ENCODE assay signal across 9 cellular contexts in genomic region chr5:150783422-150783928, GRCh38. TPM values are rescaled to one million over a fixed set of nuclear protein-coding genes. Genes with fewer than 3 reads are reported as not detected.
A peak's percentile ranks its signal among the peaks of the same experiment; 100 is the strongest.
DNase-seq lines count a peak whose midpoint lies in the region; ATAC-seq and TF ChIP-seq lines count a peak whose summit lies in the region.
"Had no signal": no experiment of that assay in that cellular context is flagged by ENCODE, and none has a peak within 500 bp of the region (broad histone marks: within the 10 kb centered on the region; RNA-seq: fewer than 3 reads in every experiment).

No MANE protein-coding gene starts in this region.

- H3K9me3 Mint-ChIP-seq in activated naive CD4-positive, alpha-beta T cell treated with anti-CD3 and anti-CD28 coated beads, Interleukin-2, amount 50 U/mL, for 72 hours, result peaks cover 4 to 5% of the 10 kb centered on the region in 2 donors

- peak overlapping the region; percentile 31 for H3K4me3 ChIP-seq in BLaER1
- peak overlapping the region; percentile 75 for H3K4me3 ChIP-seq in left ventricle myocardium inferior

- peak; percentile 48 for ATAC-seq in GM19328 (IDR thresholded peaks at IDR 0.05; ENCODE audit: unreplicated experiment)
- ATAC-seq in HG03469 (IDR thresholded peaks at IDR 0.05; ENCODE audit: unreplicated experiment), result peak; percentile 39
- ATAC-seq in activated naive CD4-positive, alpha-beta T cell treated with anti-CD3 and anti-CD28 coated beads, Interleukin-2, amount 50 U/mL, for 72 hours, result peak; percentile 62 to 88

- peaks cover 12% of the 10 kb centered on the region; the same call in 1 of the 2 replicates for H3K9me3 ChIP-seq in BLaER1
- no peaks in the 10 kb centered on the region for H3K9me3 ChIP-seq in left ventricle myocardium inferior (replicated peaks)

- TF ChIP-seq CTCF in left ventricle myocardium inferior (IDR thresholded peaks at IDR 0.05; ENCODE audit: borderline replicate concordance), result no peak

- H3K36me3 Mint-ChIP-seq in activated naive CD4-positive, alpha-beta T cell treated with anti-CD3 and anti-CD28 coated beads, Interleukin-2, amount 50 U/mL, for 72 hours, result peaks cover 34 to 63% of the 10 kb centered on the region in 2 donors

- peak overlapping the region; percentile 89 for H3K4me2 ChIP-seq in BLaER1

- H3K4me1 ChIP-seq in BLaER1 (peaks cover 82% of the 10 kb centered on the region), left ventricle myocardium inferior (peaks cover 83% of the 10 kb centered on the region)

- H3K27ac Mint-ChIP-seq in activated naive CD4-positive, alpha-beta T cell treated with anti-CD3 and anti-CD28 coated beads, Interleukin-2, amount 50 U/mL, for 72 hours, result peak overlapping the region; percentile 51 to 93
- H3K27ac Mint-ChIP-seq: IgD-negative memory B cell had no signal

- H4K20me1 ChIP-seq in BLaER1, result peaks cover 4% of the 10 kb centered on the region; the same call in 1 of the 2 replicates

- intact Hi-C loops in left ventricle myocardium inferior (cut with micrococcal nuclease), result no loop called here

- peak overlapping the region; percentile 78 for H3K27ac ChIP-seq in BLaER1
- peak overlapping the region; percentile 96 for H3K27ac ChIP-seq in left ventricle myocardium inferior (replicated peaks)

- H3K27me3 ChIP-seq in BLaER1 (no peaks in the 10 kb centered on the region), left ventricle myocardium inferior (ENCODE audit: low read depth) (no peaks in the 10 kb centered on the region)

- no peaks in the 10 kb centered on the region for H3K36me3 ChIP-seq in BLaER1
- H3K36me3 ChIP-seq in left ventricle myocardium inferior, result no peaks in the 10 kb centered on the region

- DNase-seq in SIG-M5 (lab: John Stamatoyannopoulos, UW) (peak; percentile 87), left ventricle myocardium inferior (peak; percentile 35), NCI-H226 (no peak)
- peak; percentile 60 to 76 for DNase-seq in activated naive CD4-positive, alpha-beta T cell treated with anti-CD3 and anti-CD28 coated beads, Interleukin-2, amount 50 U/mL, for 72 hours (ENCODE audit: low spot score in 2 of 2)
- peak; percentile 30 to 48 for DNase-seq in stimulated activated CD4-positive, alpha-beta T cell treated with anti-CD3 and anti-CD28 coated beads, Interleukin-12 subunit alpha, Interleukin-12 subunit beta, amount 100 ng/mL, for 24 hours (ENCODE audit: low read depth in 2 of 2)

- H3K9ac ChIP-seq in BLaER1, result peak overlapping the region; percentile 54

RNA-seq across cellular contexts. Expression of gene SMIM3, which starts 4.9 kb away (rescaled TPM):
- 10 to 100 TPM; 27.1 to 33.0 TPM for total RNA-seq in activated naive CD4-positive, alpha-beta T cell treated with anti-CD3 and anti-CD28 coated beads, Interleukin-2, amount 50 U/mL, for 72 hours
- 15.7 TPM for total RNA-seq in left ventricle myocardium inferior

RNA-seq across cellular contexts. Expression of gene DCTN4, which starts 24.7 kb away (rescaled TPM):
- total RNA-seq in activated naive CD4-positive, alpha-beta T cell treated with anti-CD3 and anti-CD28 coated beads, Interleukin-2, amount 50 U/mL, for 72 hours, result 10 to 100 TPM; 44.0 to 56.4 TPM
- 43.1 TPM for total RNA-seq in left ventricle myocardium inferior
